In genomic region chr19:32627714-32628253, GRCh38 we compare ENCODE assay signal across 22 cellular contexts. TPM values are rescaled to one million over a fixed set of nuclear protein-coding genes. Genes with fewer than 3 reads are reported as not detected.
"Had no signal": no experiment of that assay in that cellular context is flagged by ENCODE, and none has a peak within 500 bp of the region (broad histone marks: within the 10 kb centered on the region; RNA-seq: fewer than 3 reads in every experiment).

No MANE protein-coding gene starts in this region.

- H3K4me2 ChIP-seq: hepatocyte had no signal

- FAIRE-seq: bronchial epithelial cell had no signal

- DNase-seq: activated naive CD8-positive, alpha-beta T cell treated with anti-CD3 and anti-CD28 coated beads for 36 hours; activated T-cell treated with anti-CD3 and anti-CD28 coated beads, Interleukin-2, amount 50 U/mL, for 1 hour; amniotic stem cell; cortex of kidney; foreskin fibroblast; kidney glomerular epithelial cell; midbrain; ovary; stimulated activated CD4-positive, alpha-beta T cell treated with anti-CD3 and anti-CD28 coated beads, Interleukin-12 subunit alpha, Interleukin-12 subunit beta, amount 100 ng/mL, for 4 hours; stimulated activated CD4-positive, alpha-beta T cell treated with anti-CD3 and anti-CD28 coated beads, Interleukin-4, amount 100 ng/mL, for 4 hours; stimulated activated naive CD8-positive, alpha-beta T cell treated with anti-CD3 and anti-CD28 coated beads, Interleukin-15, Interleukin-2, amounts not matched to agents 100 U/mL and 50 U/mL, for 24 hours; T1000; tibial artery had no signal

- H3K79me2 ChIP-seq: hepatocyte had no signal

- H3K36me3 ChIP-seq: ovary, prostate gland had no signal

- H2AFZ ChIP-seq: hepatocyte had no signal

- H3K4me1 ChIP-seq: prostate gland, tibial artery had no signal

- H3K9me3 ChIP-seq: neutrophil, ovary, prostate gland, tibial artery had no signal

- H3K27ac ChIP-seq: epithelial cell of prostate, hepatocyte, neutrophil, ovary, prostate gland, tibial artery had no signal

- H3K4me3 ChIP-seq: hepatocyte, ovary, prostate gland, tibial artery had no signal

- H3K27me3 ChIP-seq: hepatocyte, neutrophil, ovary, tibial artery had no signal

- ATAC-seq: activated T-helper 17 cell treated with anti-CD3 and anti-CD28 coated beads, Interleukin-2, amount 50 U/mL, for 72 hours; natural killer cell treated with Interleukin-12 subunit alpha and Interleukin-12 subunit beta and Interleukin-15 and Interleukin-18, amount 100 ng/mL, for 72 hours; stimulated activated naive CD8-positive, alpha-beta T cell treated with anti-CD3 and anti-CD28 coated beads, Interleukin-15, Interleukin-2, amounts not matched to agents 100 U/mL and 50 U/mL, for 24 hours; WTC11 had no signal

RNA-seq across cellular contexts. Expression of gene RGS9BP, which starts 47.9 kb away (rescaled TPM):
- total RNA-seq: activated naive CD8-positive, alpha-beta T cell treated with anti-CD3 and anti-CD28 coated beads for 36 hours; T-helper 1 cell treated with Interleukin-12 subunit alpha and Interleukin-12 subunit beta and Interleukin-4 antibody, amounts not matched to agents 30 ng/mL and 1 ng/mL, for 36 hours had no signal
